ENCODE assay signal across 10 cellular contexts in genomic region chr7:155702616-155703015, GRCh38. TPM values are rescaled to one million over a fixed set of nuclear protein-coding genes. Genes with fewer than 3 reads are reported as not detected.
DNase-seq lines count a peak whose midpoint lies in the region; ATAC-seq and TF ChIP-seq lines count a peak whose summit lies in the region.
"Had no signal": no experiment of that assay in that cellular context is flagged by ENCODE, and none has a peak within 500 bp of the region (broad histone marks: within the 10 kb centered on the region; RNA-seq: fewer than 3 reads in every experiment).

No MANE protein-coding gene starts in this region.

- POLR2A ChIA-PET in activated CD4-positive, alpha-beta memory T cell treated with anti-CD3 and anti-CD28 coated beads for 36 hours (lab: Charles Lee), result interaction anchor here (2.3 kb wide), 1 partner anchor 58 kb away, joined by 6 read pairs; the partner anchor contains the start of gene RBM33
- POLR2A ChIA-PET in activated CD4-positive, alpha-beta memory T cell treated with anti-CD3 and anti-CD28 coated beads, Interleukin-2, amount 10 ng/mL, durations not matched to agents 7 days and 5 days (lab: Charles Lee), result interaction anchor here (1.1 kb wide), 1 partner anchor 11 kb away, joined by 4 read pairs; no protein-coding TSS in a partner anchor

- intact Hi-C loops in activated CD4-positive, alpha-beta memory T cell treated with anti-CD3 and anti-CD28 coated beads for 36 hours (cut with micrococcal nuclease), result loop anchor here (1.0 kb wide), 1 partner anchor 104 kb away; no protein-coding TSS in a partner anchor
- intact Hi-C loops in left colon (cut with DNase I, micrococcal nuclease), result no loop called here

- H3K4me1 Mint-ChIP-seq in activated CD4-positive, alpha-beta memory T cell treated with anti-CD3 and anti-CD28 coated beads for 36 hours (ENCODE audit: low read depth), result peaks cover 33% of the 10 kb centered on the region
- peaks cover 19% of the 10 kb centered on the region for H3K4me1 Mint-ChIP-seq in activated CD4-positive, alpha-beta memory T cell treated with anti-CD3 and anti-CD28 coated beads, Interleukin-2, amount 10 ng/mL, durations not matched to agents 7 days and 5 days

- ATAC-seq in left colon, result peak; percentile 64
- ATAC-seq in HG02938 (IDR thresholded peaks at IDR 0.05; ENCODE audit: unreplicated experiment), result no peak

- no peak overlapping the region for H3K4me3 ChIP-seq in astrocyte of the cerebellum (ENCODE audit: low read depth, low read length)

- in situ Hi-C loops in astrocyte of the cerebellum (cut with HindIII; ENCODE audit: low sequenced_read_pairs), result no loop called here

- DNase-seq in activated CD4-positive, alpha-beta memory T cell treated with anti-CD3 and anti-CD28 coated beads for 36 hours, result no peak
- no peak for DNase-seq in activated CD4-positive, alpha-beta memory T cell treated with anti-CD3 and anti-CD28 coated beads, Interleukin-2, amount 10 ng/mL, durations not matched to agents 7 days and 5 days
- DNase-seq in M059J (ENCODE audit: low read depth) (peak; percentile 7), astrocyte of the cerebellum (ENCODE audit: low read depth) (peak; percentile 33), left colon (no peak), C1 segment of cervical spinal cord (lab: John Stamatoyannopoulos, UW) (no peak)
- no peak for DNase-seq in activated effector memory CD4-positive, alpha-beta T cell treated with anti-CD3 and anti-CD28 coated beads, Interleukin-2, amount 50 U/mL, for 16 hours
- DNase-seq: activated gamma-delta T cell had no signal

- H3K4me3 Mint-ChIP-seq in activated CD4-positive, alpha-beta memory T cell treated with anti-CD3 and anti-CD28 coated beads for 36 hours, result no peak overlapping the region
- H3K4me3 Mint-ChIP-seq in activated CD4-positive, alpha-beta memory T cell treated with anti-CD3 and anti-CD28 coated beads, Interleukin-2, amount 10 ng/mL, durations not matched to agents 7 days and 5 days, result no peak overlapping the region
- H3K4me3 Mint-ChIP-seq: mesothelial cell of epicardium had no signal

- H3K27me3 Mint-ChIP-seq in activated CD4-positive, alpha-beta memory T cell treated with anti-CD3 and anti-CD28 coated beads for 36 hours, result no peaks in the 10 kb centered on the region
- H3K27me3 Mint-ChIP-seq in activated CD4-positive, alpha-beta memory T cell treated with anti-CD3 and anti-CD28 coated beads, Interleukin-2, amount 10 ng/mL, durations not matched to agents 7 days and 5 days, result no peaks in the 10 kb centered on the region

- TF ChIP-seq CTCF in astrocyte of the cerebellum (IDR thresholded peaks at IDR 0.05; ENCODE audit: low read depth, low read length, missing control alignments), result no peak

- no peaks in the 10 kb centered on the region for H3K9me3 Mint-ChIP-seq in activated CD4-positive, alpha-beta memory T cell treated with anti-CD3 and anti-CD28 coated beads for 36 hours
- H3K9me3 Mint-ChIP-seq in activated CD4-positive, alpha-beta memory T cell treated with anti-CD3 and anti-CD28 coated beads, Interleukin-2, amount 10 ng/mL, durations not matched to agents 7 days and 5 days, result no peaks in the 10 kb centered on the region
- H3K9me3 Mint-ChIP-seq: mesothelial cell of epicardium had no signal

- CTCF ChIA-PET in activated CD4-positive, alpha-beta memory T cell treated with anti-CD3 and anti-CD28 coated beads for 36 hours (lab: Charles Lee), result interaction anchor here (0.8 to 5.1 kb wide), 3 partner anchors 28 to 104 kb away, joined by 3 to 33 read pairs (median 3); no protein-coding TSS in a partner anchor
- CTCF ChIA-PET in activated CD4-positive, alpha-beta memory T cell treated with anti-CD3 and anti-CD28 coated beads, Interleukin-2, amount 10 ng/mL, durations not matched to agents 7 days and 5 days (lab: Charles Lee), result interaction anchor here (1.3 to 1.6 kb wide), 2 partner anchors 38 to 104 kb away, joined by 3 to 6 read pairs; no protein-coding TSS in a partner anchor

- peaks cover 42% of the 10 kb centered on the region for H3K36me3 Mint-ChIP-seq in activated CD4-positive, alpha-beta memory T cell treated with anti-CD3 and anti-CD28 coated beads for 36 hours
- H3K36me3 Mint-ChIP-seq in activated CD4-positive, alpha-beta memory T cell treated with anti-CD3 and anti-CD28 coated beads, Interleukin-2, amount 10 ng/mL, durations not matched to agents 7 days and 5 days (ENCODE audit: low read depth), result peaks cover 49% of the 10 kb centered on the region

- H3K27ac Mint-ChIP-seq in activated CD4-positive, alpha-beta memory T cell treated with anti-CD3 and anti-CD28 coated beads for 36 hours, result peak overlapping the region; percentile 29
- H3K27ac Mint-ChIP-seq in activated CD4-positive, alpha-beta memory T cell treated with anti-CD3 and anti-CD28 coated beads, Interleukin-2, amount 10 ng/mL, durations not matched to agents 7 days and 5 days, result no peak overlapping the region
- H3K27ac Mint-ChIP-seq: mesothelial cell of epicardium had no signal

RNA-seq across cellular contexts. Expression of gene RBM33, which starts 58.2 kb away (rescaled TPM):
- total RNA-seq in activated CD4-positive, alpha-beta memory T cell treated with anti-CD3 and anti-CD28 coated beads for 36 hours, result 10 to 100 TPM; 57.7 to 65.3 TPM
- total RNA-seq in activated CD4-positive, alpha-beta memory T cell treated with anti-CD3 and anti-CD28 coated beads, Interleukin-2, amount 10 ng/mL, durations not matched to agents 7 days and 5 days, result 10 to 100 TPM; 75.8 to 76.5 TPM
- 8.3 and 15.5 TPM in 2 replicates for total RNA-seq in M059J (2014; rRNA removed; shearing (Covaris generic))
- total RNA-seq in left colon, result 10 to 100 TPM; 59.1 to 61.1 TPM

Comparison
In these comparisons a context has a peak if more than half of its experiments do, and no peak if none do; other contexts are left out.
1. DNase-seq: peak in M059J (single experiment) and astrocyte of the cerebellum (single experiment); none in activated CD4-positive, alpha-beta memory T cell treated with anti-CD3 and anti-CD28 coated beads for 36 hours (single experiment), activated CD4-positive, alpha-beta memory T cell treated with anti-CD3 and anti-CD28 coated beads, Interleukin-2, amount 10 ng/mL, durations not matched to agents 7 days and 5 days (single experiment), left colon (0 of 2), C1 segment of cervical spinal cord (0 of 14) and activated effector memory CD4-positive, alpha-beta T cell treated with anti-CD3 and anti-CD28 coated beads, Interleukin-2, amount 50 U/mL, for 16 hours (single experiment).